12 cellular contexts compared by ENCODE assay signal in genomic region chr1:8384577-8384976, GRCh38.
DNase-seq lines count a peak whose midpoint lies in the region; ATAC-seq and TF ChIP-seq lines count a peak whose summit lies in the region.
"Had no signal": no experiment of that assay in that cellular context is flagged by ENCODE, and none has a peak within 500 bp of the region (broad histone marks: within the 10 kb centered on the region; RNA-seq: fewer than 3 reads in every experiment).

No MANE protein-coding gene starts in this region.

- TF ChIP-seq CTCF in dorsolateral prefrontal cortex (IDR thresholded peaks at IDR 0.05 in 54 of 56, conservative IDR thresholded peaks at IDR 0.05 in 2 of 56; ENCODE audit: low read depth in 1 of 56, partially characterized antibody in 56 of 56) = no peak

- H2BK120ac ChIP-seq in mesenchymal stem cell (ENCODE audit: low read depth, low read length) = no peak overlapping the region

- peak overlapping the region in 1 of 2 experiments; percentile 56 for H2BK12ac ChIP-seq in mesenchymal stem cell (ENCODE audit: low read length in 2 of 2)

- no peak for ATAC-seq in GM21526 (IDR thresholded peaks at IDR 0.05; ENCODE audit: low FRiP score, unreplicated experiment)
- ATAC-seq in GM19463 (IDR thresholded peaks at IDR 0.05; ENCODE audit: unreplicated experiment) = no peak
- ATAC-seq: sciatic nerve had no signal

- peaks cover 65% of the 10 kb centered on the region for H3K4me1 Mint-ChIP-seq in activated naive CD4-positive, alpha-beta T cell treated with anti-CD3 and anti-CD28 coated beads, Interleukin-2, amount 10 ng/mL, durations not matched to agents 7 days and 5 days

- H3K4me3 ChIP-seq in dorsolateral prefrontal cortex (peak overlapping the region in 1 of 59 donors; percentile 0), mesenchymal stem cell (ENCODE audit: insufficient read depth in 1 of 2, low read depth in 1 of 2, low read length in 2 of 2) (no peak overlapping the region)

- peaks cover 61% of the 10 kb centered on the region for H3K36me3 Mint-ChIP-seq in activated naive CD4-positive, alpha-beta T cell treated with anti-CD3 and anti-CD28 coated beads, Interleukin-2, amount 10 ng/mL, durations not matched to agents 7 days and 5 days

- H3K4me1 ChIP-seq in mesenchymal stem cell (ENCODE audit: control insufficient read depth, insufficient read depth, low read depth, low read length) = peaks cover 25% of the 10 kb centered on the region

- no peak overlapping the region for H4K8ac ChIP-seq in mesenchymal stem cell (ENCODE audit: low read length)

- intact Hi-C loops in dorsolateral prefrontal cortex (cut with DNase I) = loop anchor here in 1 of 2 donors (5.0 kb wide), 1 partner anchor 48 kb away; no protein-coding TSS in a partner anchor

- CTCF ChIA-PET in activated naive CD4-positive, alpha-beta T cell treated with anti-CD3 and anti-CD28 coated beads, Interleukin-2, amount 10 ng/mL, durations not matched to agents 7 days and 5 days (lab: Charles Lee) = no interaction called here

- peak overlapping the region in 1 of 2 experiments; percentile 63 for H3K18ac ChIP-seq in mesenchymal stem cell (ENCODE audit: low read depth in 1 of 2, low read length in 2 of 2)

- no peaks in the 10 kb centered on the region for H3K9me3 Mint-ChIP-seq in activated naive CD4-positive, alpha-beta T cell treated with anti-CD3 and anti-CD28 coated beads, Interleukin-2, amount 10 ng/mL, durations not matched to agents 7 days and 5 days

- peak overlapping the region in 58 of 59 donors; percentile 1 to 83 (median 66) for H3K27ac ChIP-seq in dorsolateral prefrontal cortex
- H3K27ac ChIP-seq in mesenchymal stem cell (ENCODE audit: low read length, poor library complexity, severe bottlenecking) = no peak overlapping the region
- H3K27ac ChIP-seq in substantia nigra (ENCODE audit: low read depth, low read length, poor library complexity, severe bottlenecking) = peak overlapping the region; percentile 3

- DNase-seq in activated naive CD4-positive, alpha-beta T cell treated with anti-CD3 and anti-CD28 coated beads, Interleukin-2, amount 10 ng/mL, durations not matched to agents 7 days and 5 days = no peak
- no peak for DNase-seq in activated naive CD4-positive, alpha-beta T cell treated with Interleukin-2 at 50 U/mL for 16 hours
- DNase-seq in dorsolateral prefrontal cortex = peak in 1 of 10 donors; percentile 58
- peak; percentile 51 for DNase-seq in mesenchymal stem cell
- peak in 15 of 49 donors; percentile 21 to 59 (median 33) for DNase-seq in substantia nigra (lab: John Stamatoyannopoulos, UW)
- DNase-seq in NCI-H345 treated with DMSO at 0.1 percent for 48 hours (lab: John Stamatoyannopoulos, UW; ENCODE audit: unreplicated experiment) = no peak
- DNase-seq: ACHN, DMS79 treated with DMSO at 0.1 percent for 48 hours, NCI-H1694 treated with DMSO at 0.1 percent for 48 hours had no signal

- no peak overlapping the region for H4K91ac ChIP-seq in mesenchymal stem cell (ENCODE audit: low read length)

- no peak overlapping the region for H3K4ac ChIP-seq in mesenchymal stem cell (ENCODE audit: low read depth in 1 of 2, low read length in 2 of 2)

- H2BK15ac ChIP-seq in mesenchymal stem cell (ENCODE audit: low read depth, poor library complexity, severe bottlenecking) = peak overlapping the region; percentile 5

- H3K4me3 Mint-ChIP-seq in activated naive CD4-positive, alpha-beta T cell treated with anti-CD3 and anti-CD28 coated beads, Interleukin-2, amount 10 ng/mL, durations not matched to agents 7 days and 5 days = no peak overlapping the region

- peak overlapping the region; percentile 66 for H2AK5ac ChIP-seq in mesenchymal stem cell (ENCODE audit: low read length, severe bottlenecking)

- no peak overlapping the region for H2BK5ac ChIP-seq in mesenchymal stem cell (ENCODE audit: low read depth, low read length, poor library complexity, severe bottlenecking)

- H3K4me2 ChIP-seq in mesenchymal stem cell (ENCODE audit: low read length, poor library complexity, severe bottlenecking) = no peak overlapping the region

- H3K27me3 ChIP-seq in dorsolateral prefrontal cortex (no peaks in the 10 kb centered on the region), mesenchymal stem cell (ENCODE audit: control insufficient read depth in 1 of 2, insufficient read depth in 1 of 2, low read length in 2 of 2) (no peaks in the 10 kb centered on the region)

- H3K9ac ChIP-seq in mesenchymal stem cell (ENCODE audit: low read length) = no peak overlapping the region

- 92% methylated on average over 2 of the region's 2 CpGs for WGBS in mesenchymal stem cell

- H3K36me3 ChIP-seq in mesenchymal stem cell (ENCODE audit: control insufficient read depth in 1 of 2, insufficient read depth in 2 of 2, low read depth in 1 of 2, low read length in 2 of 2) = peaks cover 19 to 59% of the 10 kb centered on the region in 2 experiments

- H3K9me3 ChIP-seq in mesenchymal stem cell (ENCODE audit: control insufficient read depth, low read length) = no peaks in the 10 kb centered on the region

- peaks cover 17% of the 10 kb centered on the region for H3K79me1 ChIP-seq in mesenchymal stem cell (replicated peaks; ENCODE audit: low read length, poor library complexity, severe bottlenecking)

- no peaks in the 10 kb centered on the region for H3K27me3 Mint-ChIP-seq in activated naive CD4-positive, alpha-beta T cell treated with anti-CD3 and anti-CD28 coated beads, Interleukin-2, amount 10 ng/mL, durations not matched to agents 7 days and 5 days

- no peak overlapping the region for H3K14ac ChIP-seq in mesenchymal stem cell (ENCODE audit: low read length in 2 of 2)

- no peak overlapping the region for H3K23ac ChIP-seq in mesenchymal stem cell (ENCODE audit: low read length in 2 of 2)

- H3K27ac Mint-ChIP-seq in activated naive CD4-positive, alpha-beta T cell treated with anti-CD3 and anti-CD28 coated beads, Interleukin-2, amount 10 ng/mL, durations not matched to agents 7 days and 5 days = peak overlapping the region; percentile 62

- H2AFZ ChIP-seq in mesenchymal stem cell (ENCODE audit: low read depth, low read length) = no peak overlapping the region
